ENCODE assay signal across 14 cellular contexts in genomic region chrX:154144010-154144409, GRCh38. TPM values are rescaled to one million over a fixed set of nuclear protein-coding genes. Genes with fewer than 3 reads are reported as not detected.
"Had no signal": no experiment of that assay in that cellular context is flagged by ENCODE, and none has a peak within 500 bp of the region (broad histone marks: within the 10 kb centered on the region; RNA-seq: fewer than 3 reads in every experiment).

Gene OPN1LW, plus strand, starts transcription at chrX:154144243. Its CDS starts 41 bp downstream, at chrX:154144284.

RNA-seq across cellular contexts. Expression of gene OPN1LW, which starts in this region (rescaled TPM):
- total RNA-seq: activated B cell treated with CpG ODN at 0.5 μM for 24 hours; activated CD4-positive, alpha-beta memory T cell treated with anti-CD3 and anti-CD28 coated beads for 36 hours; activated CD4-positive, alpha-beta memory T cell treated with anti-CD3 and anti-CD28 coated beads, Interleukin-2, amount 10 ng/mL, durations not matched to agents 7 days and 5 days; activated CD4-positive, alpha-beta T cell treated with anti-CD3 and anti-CD28 coated beads for 36 hours; activated CD4-positive, alpha-beta T cell treated with anti-CD3 and anti-CD28 coated beads, Interleukin-2, amount 10 ng/mL, durations not matched to agents 24 days and 14 days; activated CD4-positive, alpha-beta T cell treated with anti-CD3 and anti-CD28 coated beads, Interleukin-2, amount 10 ng/mL, durations not matched to agents 7 days and 5 days; activated CD8-positive, alpha-beta memory T cell treated with anti-CD3 and anti-CD28 coated beads for 36 hours; activated CD8-positive, alpha-beta memory T cell treated with anti-CD3 and anti-CD28 coated beads, Interleukin-2, amount 10 ng/mL, durations not matched to agents 7 days and 5 days; activated CD8-positive, alpha-beta T cell treated with anti-CD3 and anti-CD28 coated beads for 36 hours; activated CD8-positive, alpha-beta T cell treated with anti-CD3 and anti-CD28 coated beads, Interleukin-2, amount 10 ng/mL, durations not matched to agents 7 days and 5 days; T-cell; T-helper 1 cell treated with Interleukin-12 subunit alpha and Interleukin-12 subunit beta and Interleukin-4 antibody, amounts not matched to agents 30 ng/mL and 1 ng/mL, for 36 hours; T-helper 2 cell treated with Interferon-gamma antibody and Interleukin-4, amounts not matched to agents 100 ng/mL and 5 ng/mL, for 36 hours; WTC11 had no signal
